ENCODE assay signal across 8 cellular contexts in genomic region chr7:831596-832291, GRCh38. TPM values are rescaled to one million over a fixed set of nuclear protein-coding genes. Genes with fewer than 3 reads are reported as not detected.
DNase-seq lines count a peak whose midpoint lies in the region; ATAC-seq and TF ChIP-seq lines count a peak whose summit lies in the region.

No MANE protein-coding gene starts in this region.

- H3K9ac ChIP-seq in SK-N-SH (peak overlapping the region; percentile 78), endocrine pancreas (ENCODE audit: control insufficient read depth, insufficient read depth, low read length) (peak overlapping the region; percentile 78), muscle layer of colon (ENCODE audit: low read length) (peak overlapping the region; percentile 28)

- H3K4me2 ChIP-seq in SK-N-SH, result peak overlapping the region; percentile 65

- peak; percentile 85 for DNase-seq in AG08395 (ENCODE audit: low spot score)
- no peak for DNase-seq in SK-N-SH
- DNase-seq in AML-193 (lab: John Stamatoyannopoulos, UW), result no peak
- no peak for DNase-seq in 8988T

- H4K20me1 ChIP-seq in SK-N-SH (ENCODE audit: insufficient read depth), result peaks cover 12% of the 10 kb centered on the region

- ATAC-seq in GM18858 (IDR thresholded peaks at IDR 0.05; ENCODE audit: unreplicated experiment) (peak; percentile 56), HG03103 (IDR thresholded peaks at IDR 0.05; ENCODE audit: low read depth, unreplicated experiment) (peak; percentile 67)

- TF ChIP-seq CTCF in SK-N-SH (IDR thresholded peaks at IDR 0.05), result no peak

- H3K9me2 ChIP-seq in SK-N-SH, result no peaks in the 10 kb centered on the region

- H3K4me3 ChIP-seq in SK-N-SH (ENCODE audit: low read depth in 2 of 2, low read length in 1 of 2), result peak overlapping the region in 1 of 2 experiments; percentile 27; a peak in 3 of 4 replicates
- H3K4me3 ChIP-seq in endocrine pancreas (ENCODE audit: control insufficient read depth, insufficient read depth, low read length), result peak overlapping the region; percentile 60
- H3K4me3 ChIP-seq in muscle layer of colon (ENCODE audit: low read depth in 1 of 2, low read length in 2 of 2), result peak overlapping the region in 1 of 2 donors; percentile 26

- no peak for TF ChIP-seq RAD21 in SK-N-SH (IDR thresholded peaks at IDR 0.05; ENCODE audit: low read length)

- H3K36me3 ChIP-seq in SK-N-SH (replicated peaks in 1 of 2; ENCODE audit: control insufficient read depth in 1 of 2, insufficient read depth in 2 of 2, low read length in 1 of 2) (peaks cover 7 to 8% of the 10 kb centered on the region in 2 experiments), endocrine pancreas (ENCODE audit: control insufficient read depth, insufficient read depth, low read length) (no peaks in the 10 kb centered on the region), muscle layer of colon (ENCODE audit: insufficient read depth, low read length) (peaks cover 5% of the 10 kb centered on the region)

- TF ChIP-seq EP300 in SK-N-SH (IDR thresholded peaks at IDR 0.05; ENCODE audit: borderline replicate concordance in 1 of 2, low read depth in 1 of 2, low read length in 1 of 2), result peak in 1 of 2 experiments; percentile 71; a peak in 1 of 4 replicates

- peaks cover 20 to 26% of the 10 kb centered on the region in 2 experiments; a peak in 3 of 4 replicates for H3K4me1 ChIP-seq in SK-N-SH (ENCODE audit: control insufficient read depth in 1 of 2, insufficient read depth in 2 of 2, low read depth in 1 of 2, low read length in 1 of 2)
- H3K4me1 ChIP-seq in endocrine pancreas (ENCODE audit: control insufficient read depth, insufficient read depth, low read length), result peaks cover 8% of the 10 kb centered on the region
- peaks cover 71% of the 10 kb centered on the region for H3K4me1 ChIP-seq in muscle layer of colon (ENCODE audit: insufficient read depth, low read length)

- peaks cover 37% of the 10 kb centered on the region for H3F3A ChIP-seq in SK-N-SH (replicated peaks; ENCODE audit: insufficient read depth)

- H3K27me3 ChIP-seq in SK-N-SH (ENCODE audit: insufficient read depth) (no peaks in the 10 kb centered on the region), endocrine pancreas (ENCODE audit: control insufficient read depth, insufficient read depth, low read length) (no peaks in the 10 kb centered on the region), muscle layer of colon (ENCODE audit: control insufficient read depth in 1 of 2, insufficient read depth in 2 of 2, low read length in 2 of 2) (no peaks in the 10 kb centered on the region)

- WGBS in SK-N-SH (ENCODE audit: low lambda C conversion rate), result 44% methylated on average over 9 of the region's 9 CpGs

- H3K27ac ChIP-seq in SK-N-SH (ENCODE audit: low read depth in 2 of 2, low read length in 1 of 2), result peak overlapping the region; percentile 29 to 98; a peak in 3 of 4 replicates
- H3K27ac ChIP-seq in muscle layer of colon (ENCODE audit: low read depth, low read length), result peak overlapping the region; percentile 93

- H3K9me3 ChIP-seq in SK-N-SH (no peaks in the 10 kb centered on the region), endocrine pancreas (ENCODE audit: control insufficient read depth, low read length) (no peaks in the 10 kb centered on the region), muscle layer of colon (ENCODE audit: low read length) (no peaks in the 10 kb centered on the region)

- POLR2A ChIA-PET in SK-N-SH (lab: Yijun Ruan, JAX), result interaction anchor here (0.7 kb wide), 1 partner anchor 202 kb away, joined by 5 read pairs; no protein-coding TSS in a partner anchor

- H3K79me2 ChIP-seq in SK-N-SH (ENCODE audit: insufficient read depth), result peaks cover 93% of the 10 kb centered on the region

- CTCF ChIA-PET in SK-N-SH (lab: Yijun Ruan, JAX), result interaction anchor here (1.1 to 4.0 kb wide), 6 partner anchors 9 to 42 kb away, joined by 4 to 17 read pairs (median 8); no protein-coding TSS in a partner anchor

- no peak overlapping the region for H2AFZ ChIP-seq in SK-N-SH (ENCODE audit: low read depth)

TF ChIP-seq in SK-N-SH, 30 proteins besides CTCF, POLR2A, EP300 and RAD21:
- TF ChIP-seq FOXJ3 (CRISPR knock-in tag; IDR thresholded peaks at IDR 0.05), result no peak
- peak; percentile 71 for TF ChIP-seq MAX (IDR thresholded peaks at IDR 0.05; ENCODE audit: low read depth)
- TF ChIP-seq SIN3A (IDR thresholded peaks at IDR 0.05; ENCODE audit: borderline replicate concordance, low read depth, low read length), result peak; percentile 66; the same call in 1 of the 2 replicates
- peak; percentile 97 for TF ChIP-seq FOSL2 (IDR thresholded peaks at IDR 0.05; ENCODE audit: borderline replicate concordance, low read depth)
- peak; percentile 98 for TF ChIP-seq JUND (IDR thresholded peaks at IDR 0.05)
- no peak for TF ChIP-seq YY1 (IDR thresholded peaks at IDR 0.05; ENCODE audit: low read depth)
- TF ChIP-seq PBX3 (IDR thresholded peaks at IDR 0.05), result peak; percentile 93
- TF ChIP-seq MEF2A (IDR thresholded peaks at IDR 0.05; ENCODE audit: borderline replicate concordance, low read depth), result peak; percentile 98
- TF ChIP-seq ZBTB33 (IDR thresholded peaks at IDR 0.05; ENCODE audit: borderline replicate concordance, low read depth), result peak; percentile 13; the same call in 1 of the 2 replicates
- TF ChIP-seq TAF1 (IDR thresholded peaks at IDR 0.05; ENCODE audit: borderline replicate concordance, low read depth, low read length), result no peak
- TF ChIP-seq TCF12 (IDR thresholded peaks at IDR 0.05), result peak; percentile 79
- TF ChIP-seq NFIC (IDR thresholded peaks at IDR 0.05; ENCODE audit: borderline replicate concordance), result peak; percentile 41; the same call in 1 of the 2 replicates
- peak; percentile 75; the same call in 1 of the 2 replicates for TF ChIP-seq POLR2AphosphoS5 (IDR thresholded peaks at IDR 0.05; ENCODE audit: low read depth, low read length)
- peak; percentile 27; the same call in 1 of the 2 replicates for TF ChIP-seq TEAD4 (IDR thresholded peaks at IDR 0.05; ENCODE audit: borderline replicate concordance, insufficient read depth)
- TF ChIP-seq ELF1 (IDR thresholded peaks at IDR 0.05), result no peak

RNA-seq across cellular contexts. Expression of gene SUN1, which starts 0.5 kb away (rescaled TPM):
- 369 and 560 TPM in 2 replicates for polyA plus RNA-seq in SK-N-SH (2012; rRNA removed)
- 137 and 282 TPM in 2 replicates for polyA plus RNA-seq in SK-N-SH (2012; cell fraction: cytosol; rRNA removed)
- polyA plus RNA-seq in SK-N-SH (2012; cell fraction: nucleus; rRNA removed), result 1,170 and 1,470 TPM in 2 replicates

RNA-seq across cellular contexts. Expression of gene GET4, which starts 44.6 kb away (rescaled TPM):
- 63.1 and 65.4 TPM in 2 replicates for polyA plus RNA-seq in SK-N-SH (2012; rRNA removed)
- 20.4 and 32.7 TPM in 2 replicates for polyA plus RNA-seq in SK-N-SH (2012; cell fraction: cytosol; rRNA removed)
- polyA plus RNA-seq in SK-N-SH (2012; cell fraction: nucleus; rRNA removed), result 341 and 380 TPM in 2 replicates

Comparison
In these comparisons a context has a peak if more than half of its experiments do, and no peak if none do; other contexts are left out.
1. H3K9ac ChIP-seq: peak in every context shown above with its lines; median percentile 78 in SK-N-SH; 78 in endocrine pancreas; 28 in muscle layer of colon.